In genomic region chr16:70204668-70205405, GRCh38 we compare ENCODE assay signal across 4 cellular contexts. TPM values are rescaled to one million over a fixed set of nuclear protein-coding genes. Genes with fewer than 3 reads are reported as not detected.
"Had no signal": no experiment of that assay in that cellular context is flagged by ENCODE, and none has a peak within 500 bp of the region (broad histone marks: within the 10 kb centered on the region; RNA-seq: fewer than 3 reads in every experiment).

No MANE protein-coding gene starts in this region.

RNA-seq across cellular contexts. Expression of gene CLEC18C, which starts 31.2 kb away (rescaled TPM):
- total RNA-seq: subcutaneous adipose tissue, suprapubic skin, upper lobe of right lung, urinary bladder had no signal
